Comparison of ENCODE assay signal across 31 cellular contexts in genomic region chr15:101464999-101465669, GRCh38.
"Had no signal": no experiment of that assay in that cellular context is flagged by ENCODE, and none has a peak within 500 bp of the region (broad histone marks: within the 10 kb centered on the region; RNA-seq: fewer than 3 reads in every experiment).

No MANE protein-coding gene starts in this region.

- DNase-seq: activated CD4-positive, alpha-beta T cell treated with anti-CD3 and anti-CD28 coated beads for 4 hours; activated CD4-positive, alpha-beta T cell treated with anti-CD3 and anti-CD28 coated beads, Interleukin-2, amount 50 U/mL, for 48 hours; activated CD8-positive, alpha-beta memory T cell treated with anti-CD3 and anti-CD28 coated beads, Interleukin-2, amount 10 ng/mL, durations not matched to agents 7 days and 5 days; activated effector memory CD4-positive, alpha-beta T cell treated with Interleukin-2 at 50 U/mL for 16 hours; activated naive CD4-positive, alpha-beta T cell; activated T-cell treated with anti-CD3 and anti-CD28 coated beads, Interleukin-2, amount 50 U/mL, for 24 hours; aorta; MG63; MV-4-11; NCI-H1092 treated with DMSO at 0.1 percent for 48 hours; NCI-H1417 treated with DMSO at 0.1 percent for 48 hours; NCI-H1694; NCI-H2029; NCI-H2107; NCI-H2171 treated with DMSO at 0.1 percent for 48 hours; NCI-H226; NCI-H526; NCI-H82; NK-92 treated with Interleukin-12 subunit alpha and Interleukin-12 subunit beta, amount 100 ng/mL, for 24 hours; OCI-M1; Peyer's patch; SHP77; SW 1271 had no signal

- H3K4me3 Mint-ChIP-seq: activated CD8-positive, alpha-beta memory T cell treated with anti-CD3 and anti-CD28 coated beads, Interleukin-2, amount 10 ng/mL, durations not matched to agents 7 days and 5 days; activated naive CD4-positive, alpha-beta T cell treated with anti-CD3 and anti-CD28 coated beads, Interleukin-2, amount 50 U/mL, for 24 hours; activated T-cell treated with anti-CD3 and anti-CD28 coated beads, Interleukin-2, amount 50 U/mL, for 24 hours; activated T-helper 1 cell treated with anti-CD3 and anti-CD28 coated beads, Interleukin-12 subunit alpha, Interleukin-12 subunit beta, Interleukin-2, Interleukin-4 antibody, amounts not matched to agents 30 ng/mL and 10 ng/mL and 1 ng/mL, durations not matched to agents 14 hours and 24 hours and 36 hours; T-helper 1 cell treated with Interleukin-12 subunit alpha and Interleukin-12 subunit beta and Interleukin-4 antibody, amounts not matched to agents 30 μg/mL and 1 μg/mL, for 36 hours had no signal

- H3K4me3 ChIP-seq: breast epithelium, MG63, Peyer's patch, SJSA1 had no signal

- H3K4me1 ChIP-seq: breast epithelium, Peyer's patch, SJSA1 had no signal

- H3K36me3 ChIP-seq: breast epithelium, Peyer's patch, SJSA1 had no signal

- H3K9me3 Mint-ChIP-seq: activated naive CD4-positive, alpha-beta T cell treated with anti-CD3 and anti-CD28 coated beads, Interleukin-2, amount 50 U/mL, for 24 hours; activated T-cell treated with anti-CD3 and anti-CD28 coated beads, Interleukin-2, amount 50 U/mL, for 24 hours; T-helper 1 cell treated with Interleukin-12 subunit alpha and Interleukin-12 subunit beta and Interleukin-4 antibody, amounts not matched to agents 30 μg/mL and 1 μg/mL, for 36 hours had no signal

- H3K27me3 ChIP-seq: breast epithelium, MG63, Peyer's patch had no signal

- H3K27ac Mint-ChIP-seq: activated CD8-positive, alpha-beta memory T cell treated with anti-CD3 and anti-CD28 coated beads, Interleukin-2, amount 10 ng/mL, durations not matched to agents 7 days and 5 days; activated naive CD4-positive, alpha-beta T cell treated with anti-CD3 and anti-CD28 coated beads, Interleukin-2, amount 50 U/mL, for 24 hours; activated T-cell treated with anti-CD3 and anti-CD28 coated beads, Interleukin-2, amount 50 U/mL, for 24 hours; activated T-helper 1 cell treated with anti-CD3 and anti-CD28 coated beads, Interleukin-12 subunit alpha, Interleukin-12 subunit beta, Interleukin-2, Interleukin-4 antibody, amounts not matched to agents 30 ng/mL and 10 ng/mL and 1 ng/mL, durations not matched to agents 14 hours and 24 hours and 36 hours; T-helper 1 cell treated with Interleukin-12 subunit alpha and Interleukin-12 subunit beta and Interleukin-4 antibody, amounts not matched to agents 30 μg/mL and 1 μg/mL, for 36 hours had no signal

- H3K36me3 Mint-ChIP-seq: activated naive CD4-positive, alpha-beta T cell treated with anti-CD3 and anti-CD28 coated beads, Interleukin-2, amount 50 U/mL, for 24 hours had no signal

- H3K27ac ChIP-seq: breast epithelium, Peyer's patch, RWPE1, SJSA1 had no signal

- H3K9me3 ChIP-seq: breast epithelium, MG63, Peyer's patch had no signal

- ATAC-seq: activated CD4-positive, CD25-positive, alpha-beta regulatory T cell treated with anti-CD3 and anti-CD28 coated beads, Interleukin-2, amount 50 U/mL, for 24 hours; activated CD8-positive, alpha-beta memory T cell treated with anti-CD3 and anti-CD28 coated beads, Interleukin-2, amount 10 ng/mL, durations not matched to agents 7 days and 5 days; SK-N-SH treated with all-trans-retinoic acid at 6 μM for 48 hours had no signal
